Comparison of ENCODE assay signal across 22 cellular contexts in genomic region chr10:102538811-102539210, GRCh38.
"Had no signal": no experiment of that assay in that cellular context is flagged by ENCODE, and none has a peak within 500 bp of the region (broad histone marks: within the 10 kb centered on the region; RNA-seq: fewer than 3 reads in every experiment).

No MANE protein-coding gene starts in this region.

- H3K27ac ChIP-seq: brain microvascular endothelial cell, cardiac muscle cell had no signal

- DNase-seq: activated CD4-positive, alpha-beta T cell treated with anti-CD3 and anti-CD28 coated beads for 48 hours; activated CD4-positive, alpha-beta T cell treated with anti-CD3 and anti-CD28 coated beads, Interleukin-2, amount 50 U/mL, for 4 hours; activated CD4-positive, CD25-positive, alpha-beta regulatory T cell treated with anti-CD3 and anti-CD28 coated beads, Interleukin-2, amount 50 U/mL, for 72 hours; activated CD8-positive, alpha-beta memory T cell treated with anti-CD3 and anti-CD28 coated beads, Interleukin-2, amount 50 U/mL, for 48 hours; activated CD8-positive, alpha-beta T cell treated with anti-CD3 and anti-CD28 coated beads, Interleukin-2, amount 10 ng/mL, durations not matched to agents 7 days and 5 days; activated gamma-delta T cell treated with Interleukin-2 at 50 U/mL for 16 hours; activated naive CD4-positive, alpha-beta T cell treated with anti-CD3 and anti-CD28 coated beads, Interleukin-2, amount 10 ng/mL, durations not matched to agents 7 days and 5 days; activated naive CD8-positive, alpha-beta T cell treated with anti-CD3 and anti-CD28 coated beads for 36 hours; activated T-cell treated with anti-CD3 and anti-CD28 coated beads, Interleukin-2, amount 50 U/mL, for 1 hour; brain microvascular endothelial cell; Karpas-422; MM.1S; NCI-H1105; NCI-H1436; NCI-H1694 treated with DMSO at 0.1 percent for 48 hours; NCI-H2029 treated with DMSO at 0.1 percent for 48 hours; NCI-H510A treated with DMSO at 0.1 percent for 48 hours; NCI-H69; PC-3; SHP77 treated with DMSO at 0.1 percent for 48 hours had no signal

- H3K4me3 ChIP-seq: cardiac muscle cell had no signal

- H3K27me3 ChIP-seq: brain microvascular endothelial cell, cardiac muscle cell had no signal

- H3K36me3 ChIP-seq: brain microvascular endothelial cell, cardiac muscle cell had no signal

- ATAC-seq: activated CD8-positive, alpha-beta T cell treated with anti-CD3 and anti-CD28 coated beads, Interleukin-2, amount 10 ng/mL, durations not matched to agents 7 days and 5 days; PC-3; WTC11 had no signal
